In genomic region chr9:128275198-128276007, GRCh38 we compare ENCODE assay signal across 8 cellular contexts. TPM values are rescaled to one million over a fixed set of nuclear protein-coding genes. Genes with fewer than 3 reads are reported as not detected.
A peak's percentile ranks its signal among the peaks of the same experiment; 100 is the strongest.
DNase-seq lines count a peak whose midpoint lies in the region; ATAC-seq and TF ChIP-seq lines count a peak whose summit lies in the region.

Gene GOLGA2, minus strand, starts transcription at chr9:128276007. Its CDS starts 31 bp downstream, at chr9:128275976.

- H3K4me1 Mint-ChIP-seq in natural killer cell treated with Interleukin-12 subunit alpha and Interleukin-12 subunit beta and Interleukin-15 and Interleukin-18, amount 100 ng/mL, for 72 hours (ENCODE audit: low read depth in 2 of 2), result peaks cover 34 to 35% of the 10 kb centered on the region in 2 donors

- peak within 1 kb of the TSS; percentile 97 to 99 for H3K27ac Mint-ChIP-seq in natural killer cell treated with Interleukin-12 subunit alpha and Interleukin-12 subunit beta and Interleukin-15 and Interleukin-18, amount 100 ng/mL, for 72 hours

- no peaks in the 10 kb centered on the region for H3K27me3 Mint-ChIP-seq in natural killer cell treated with Interleukin-12 subunit alpha and Interleukin-12 subunit beta and Interleukin-15 and Interleukin-18, amount 100 ng/mL, for 72 hours

- no peaks in the 10 kb centered on the region for H3K9me3 ChIP-seq in WERI-Rb-1 (ENCODE audit: severe bottlenecking)

- H3K27me3 ChIP-seq in WERI-Rb-1 (ENCODE audit: insufficient read depth, low read depth, severe bottlenecking), result no peaks in the 10 kb centered on the region

- peak within 1 kb of the TSS; percentile 94 for H3K4me3 ChIP-seq in WERI-Rb-1 (ENCODE audit: low read depth, low read length)

- ATAC-seq in GM19372 (IDR thresholded peaks at IDR 0.05; ENCODE audit: low read depth, unreplicated experiment) (peak; percentile 41), HG03432 (IDR thresholded peaks at IDR 0.05; ENCODE audit: unreplicated experiment) (peak; percentile 61)
- ATAC-seq in natural killer cell treated with Interleukin-12 subunit alpha and Interleukin-12 subunit beta and Interleukin-15 and Interleukin-18, amount 100 ng/mL, for 72 hours, result peak; percentile 78 to 82

- no peaks in the 10 kb centered on the region for H3K9me3 Mint-ChIP-seq in natural killer cell treated with Interleukin-12 subunit alpha and Interleukin-12 subunit beta and Interleukin-15 and Interleukin-18, amount 100 ng/mL, for 72 hours

- peaks cover 27% of the 10 kb centered on the region for H3K36me3 ChIP-seq in WERI-Rb-1

- H3K4me3 Mint-ChIP-seq in natural killer cell treated with Interleukin-12 subunit alpha and Interleukin-12 subunit beta and Interleukin-15 and Interleukin-18, amount 100 ng/mL, for 72 hours, result peak within 1 kb of the TSS; percentile 98

- H3K27ac ChIP-seq in WERI-Rb-1, result peak within 1 kb of the TSS; percentile 77

- no peak for TF ChIP-seq CTCF in WERI-Rb-1 (IDR thresholded peaks at IDR 0.05; ENCODE audit: low read depth, low read length)

- no peaks in the 10 kb centered on the region for H3K36me3 Mint-ChIP-seq in natural killer cell treated with Interleukin-12 subunit alpha and Interleukin-12 subunit beta and Interleukin-15 and Interleukin-18, amount 100 ng/mL, for 72 hours

- DNase-seq in Daoy (ENCODE audit: low read depth), result peak; percentile 41
- DNase-seq in WERI-Rb-1, result no peak
- DNase-seq in fibroblast of peridontal ligament (ENCODE audit: extremely low read depth), result peak; percentile 81
- peak; percentile 86 for DNase-seq in natural killer cell treated with Interleukin-12 subunit alpha and Interleukin-12 subunit beta and Interleukin-15 and Interleukin-18, amount 100 ng/mL, for 72 hours (ENCODE audit: low spot score)
- no peak for DNase-seq in putamen (ENCODE audit: low spot score)
- no peak for DNase-seq in NK-92 treated with Interleukin-12 subunit alpha and Interleukin-12 subunit beta, amount 100 ng/mL, for 24 hours (lab: John Stamatoyannopoulos, UW)

RNA-seq across cellular contexts. Expression of gene GOLGA2, which starts in this region (rescaled TPM):
- total RNA-seq in Daoy (2014; rRNA removed; shearing (Covaris generic)), result 76.5 and 85.5 TPM in 2 replicates
- 10 to 100 TPM; 66.8 to 68.9 TPM for total RNA-seq in natural killer cell treated with Interleukin-12 subunit alpha and Interleukin-12 subunit beta and Interleukin-15 and Interleukin-18, amount 100 ng/mL, for 72 hours

Comparison
In these comparisons a context has a peak if more than half of its experiments do, and no peak if none do; other contexts are left out.
1. DNase-seq: peak in Daoy (single experiment), fibroblast of peridontal ligament (single experiment) and natural killer cell treated with Interleukin-12 subunit alpha and Interleukin-12 subunit beta and Interleukin-15 and Interleukin-18, amount 100 ng/mL, for 72 hours (single experiment); none in WERI-Rb-1 (single experiment), putamen (single experiment) and NK-92 treated with Interleukin-12 subunit alpha and Interleukin-12 subunit beta, amount 100 ng/mL, for 24 hours (single experiment).
2. Peak in every context shown above with its lines, with median percentiles within 50 percentile points of each other: ATAC-seq.